Comparison of ENCODE assay signal across 9 cellular contexts in genomic region chr19:49870309-49870901, GRCh38. TPM values are rescaled to one million over a fixed set of nuclear protein-coding genes. Genes with fewer than 3 reads are reported as not detected.
DNase-seq lines count a peak whose midpoint lies in the region; ATAC-seq, FAIRE-seq and TF ChIP-seq lines count a peak whose summit lies in the region.
"Had no signal": no experiment of that assay in that cellular context is flagged by ENCODE, and none has a peak within 500 bp of the region (broad histone marks: within the 10 kb centered on the region; RNA-seq: fewer than 3 reads in every experiment).

No MANE protein-coding gene starts in this region.

- H3K4me1 Mint-ChIP-seq in activated CD4-positive, alpha-beta T cell treated with anti-CD3 and anti-CD28 coated beads, Interleukin-2, amount 10 ng/mL, durations not matched to agents 7 days and 5 days = peaks cover 42% of the 10 kb centered on the region
- H3K4me1 Mint-ChIP-seq in type B pancreatic cell (ENCODE audit: unreplicated experiment) = peaks cover 13% of the 10 kb centered on the region

- H3K4me2 ChIP-seq in GM12878 (ENCODE audit: control insufficient read depth, insufficient read depth) = peak overlapping the region; percentile 85

- no peak for FAIRE-seq in GM12878 (lab: Jason Lieb, UNC)

- TF ChIP-seq RAD21 in GM12878 (IDR thresholded peaks at IDR 0.05; ENCODE audit: insufficient read depth, low read depth, low read length) = no peak

- no peak for DNase-seq in activated CD4-positive, alpha-beta T cell treated with anti-CD3 and anti-CD28 coated beads, Interleukin-2, amount 10 ng/mL, durations not matched to agents 7 days and 5 days
- DNase-seq in activated CD4-positive, alpha-beta T cell treated with anti-CD3 and anti-CD28 coated beads for 4 hours = no peak
- DNase-seq in GM12878 (ENCODE audit: low read depth, low spot score) (no peak), right lobe of liver (peak in 2 of 3 donors; percentile 57 to 62), type B pancreatic cell (ENCODE audit: extremely low spot score, unreplicated experiment) (no peak), NCI-H1417 treated with DMSO at 0.1 percent for 48 hours (lab: John Stamatoyannopoulos, UW) (no peak), 8988T (no peak)
- DNase-seq: natural killer cell had no signal

- H3K36me3 ChIP-seq in GM12878 (ENCODE audit: control insufficient read depth in 2 of 2, insufficient read depth in 2 of 2, low read length in 1 of 2) (no peaks in the 10 kb centered on the region; a peak in 1 of 4 replicates), right lobe of liver (no peaks in the 10 kb centered on the region)

- no peaks in the 10 kb centered on the region for H3K9me3 ChIP-seq in GM12878 (replicated peaks; ENCODE audit: control insufficient read depth, insufficient read depth, low read length)
- H3K9me3 ChIP-seq in right lobe of liver = no peaks in the 10 kb centered on the region

- no peaks in the 10 kb centered on the region for H3K27me3 ChIP-seq in GM12878 (replicated peaks in 1 of 2; ENCODE audit: control insufficient read depth in 2 of 2, insufficient read depth in 2 of 2, low read length in 1 of 2)
- no peaks in the 10 kb centered on the region for H3K27me3 ChIP-seq in right lobe of liver

- RAD21 ChIA-PET in GM12878 (lab: Charles Lee; ENCODE audit: unreplicated experiment) = interaction anchor here (1.4 kb wide), 1 partner anchor 57 kb away, joined by 12 read pairs; the partner anchor contains the start of gene FUZ

- 84% methylated on average over 15 of the region's 15 CpGs for WGBS in GM12878 (ENCODE audit: insufficient coverage, insufficient replicate concordance, low lambda C conversion rate, missing lambda C conversion rate)
- 65% methylated on average over 2 of the region's 15 CpGs for WGBS in right lobe of liver (ENCODE audit: insufficient coverage, low coverage, low lambda C conversion rate, missing lambda C conversion rate)

- no TSS peak for BruUV-seq in GM12878 (replicated peaks; lab: Mats Ljungman, UMichigan)

- TF ChIP-seq CTCF in GM12878 (IDR thresholded peaks at IDR 0.05 in 2 of 3, conservative IDR thresholded peaks at IDR 0.05 in 1 of 3; ENCODE audit: control insufficient read depth in 2 of 3, extremely low read depth in 1 of 3, insufficient read depth in 1 of 3, low read depth in 3 of 3, low read length in 3 of 3) = no peak
- TF ChIP-seq CTCF in right lobe of liver (IDR thresholded peaks at IDR 0.05) = no peak
- no peak for TF ChIP-seq CTCF in type B pancreatic cell (conservative IDR thresholded peaks at IDR 0.05)

- no peak overlapping the region for H3K4me3 Mint-ChIP-seq in activated CD4-positive, alpha-beta T cell treated with anti-CD3 and anti-CD28 coated beads, Interleukin-2, amount 10 ng/mL, durations not matched to agents 7 days and 5 days
- H3K4me3 Mint-ChIP-seq in type B pancreatic cell = no peak overlapping the region
- H3K4me3 Mint-ChIP-seq: natural killer cell had no signal

- H3K4me1 ChIP-seq in GM12878 (ENCODE audit: control insufficient read depth, insufficient read depth, low read length) = peaks cover 32% of the 10 kb centered on the region
- peaks cover 4 to 34% (median 20%) of the 10 kb centered on the region in 4 donors for H3K4me1 ChIP-seq in right lobe of liver

- in situ Hi-C loops in GM12878 (cut with MboI) = no loop called here

- H2AFZ ChIP-seq in GM12878 (ENCODE audit: control insufficient read depth, low read depth, low read length) = peak overlapping the region; percentile 41; the same call in 1 of the 2 replicates

- ATAC-seq in GM12878 (no peak), right lobe of liver (no peak), HG02884 (IDR thresholded peaks at IDR 0.05; ENCODE audit: unreplicated experiment) (no peak)

- H3K9ac ChIP-seq in GM12878 (ENCODE audit: control insufficient read depth, insufficient read depth, low read length) = peak overlapping the region; percentile 64

- no peaks in the 10 kb centered on the region for H3K9me3 Mint-ChIP-seq in activated CD4-positive, alpha-beta T cell treated with anti-CD3 and anti-CD28 coated beads, Interleukin-2, amount 10 ng/mL, durations not matched to agents 7 days and 5 days
- no peaks in the 10 kb centered on the region for H3K9me3 Mint-ChIP-seq in type B pancreatic cell
- H3K9me3 Mint-ChIP-seq: natural killer cell had no signal

- CTCF ChIA-PET in activated CD4-positive, alpha-beta T cell treated with anti-CD3 and anti-CD28 coated beads, Interleukin-2, amount 10 ng/mL, durations not matched to agents 7 days and 5 days (lab: Charles Lee) = no interaction called here
- CTCF ChIA-PET in GM12878 (lab: Yijun Ruan, JAX) = no interaction called here

- peaks cover 26% of the 10 kb centered on the region for H3K79me2 ChIP-seq in GM12878 (ENCODE audit: control insufficient read depth, insufficient read depth, low read length)

- TF ChIP-seq POLR2A in GM12878 (IDR thresholded peaks at IDR 0.05; ENCODE audit: low read depth, low read length) (no peak), right lobe of liver (IDR thresholded peaks at IDR 0.05) (no peak)

- H3K36me3 Mint-ChIP-seq in activated CD4-positive, alpha-beta T cell treated with anti-CD3 and anti-CD28 coated beads, Interleukin-2, amount 10 ng/mL, durations not matched to agents 7 days and 5 days (ENCODE audit: low read depth) = peaks cover 12% of the 10 kb centered on the region
- H3K36me3 Mint-ChIP-seq in type B pancreatic cell = peaks cover 4% of the 10 kb centered on the region
- H3K36me3 Mint-ChIP-seq: natural killer cell had no signal

- no peaks in the 10 kb centered on the region for H4K20me1 ChIP-seq in GM12878 (ENCODE audit: control insufficient read depth, insufficient read depth)

- peak overlapping the region; percentile 89 for H3K27ac Mint-ChIP-seq in activated CD4-positive, alpha-beta T cell treated with anti-CD3 and anti-CD28 coated beads, Interleukin-2, amount 10 ng/mL, durations not matched to agents 7 days and 5 days
- peak overlapping the region; percentile 88 for H3K27ac Mint-ChIP-seq in type B pancreatic cell
- H3K27ac Mint-ChIP-seq: natural killer cell had no signal

- H3K27me3 Mint-ChIP-seq in activated CD4-positive, alpha-beta T cell treated with anti-CD3 and anti-CD28 coated beads, Interleukin-2, amount 10 ng/mL, durations not matched to agents 7 days and 5 days = no peaks in the 10 kb centered on the region
- H3K27me3 Mint-ChIP-seq in type B pancreatic cell = no peaks in the 10 kb centered on the region

- POLR2A ChIA-PET in activated CD4-positive, alpha-beta T cell treated with anti-CD3 and anti-CD28 coated beads, Interleukin-2, amount 10 ng/mL, durations not matched to agents 7 days and 5 days (lab: Charles Lee) = no interaction called here
- POLR2A ChIA-PET in GM12878 (lab: Charles Lee) = interaction anchor here (0.6 to 1.7 kb wide), 8 partner anchors 18 to 1030 kb away, joined by 3 to 17 read pairs (median 5); partner anchors contain the start of genes MED25 and SCAF1

- intact Hi-C loops in GM12878 (cut with micrococcal nuclease; ENCODE audit: unreplicated experiment) = loop anchor here (5.0 kb wide), 1 partner anchor 383 kb away; the partner anchor contains the start of gene RPL13A
- intact Hi-C loops in right lobe of liver (cut with DNase I) = no loop called here

- TF ChIP-seq EP300 in GM12878 (IDR thresholded peaks at IDR 0.05; ENCODE audit: borderline replicate concordance in 1 of 2, control insufficient read depth in 1 of 2, low read depth in 2 of 2, low read length in 2 of 2) = no peak

- SMC1A ChIA-PET in GM12878 (lab: Charles Lee; ENCODE audit: uncharacterized antibody, unreplicated experiment) = interaction anchor here (1.7 to 2.0 kb wide), 2 partner anchors 51 to 58 kb away, joined by 6 read pairs; partner anchors contain the start of gene FUZ

- H3K27ac ChIP-seq in GM12878 (ENCODE audit: control insufficient read depth, insufficient read depth) (peak overlapping the region; percentile 70), right lobe of liver (peak overlapping the region; percentile 64 to 87 (median 67))

- H3K4me3 ChIP-seq in GM12878 (peak overlapping the region; percentile 66), right lobe of liver (peak overlapping the region; percentile 48 to 72 (median 65))

RNA-seq across cellular contexts. Expression of gene PNKP, which starts 3.0 kb away (rescaled TPM):
- 100 to 1,000 TPM; 105 to 131 TPM for total RNA-seq in activated CD4-positive, alpha-beta T cell treated with anti-CD3 and anti-CD28 coated beads, Interleukin-2, amount 10 ng/mL, durations not matched to agents 7 days and 5 days
- 72.0 and 74.7 TPM in 2 replicates for total RNA-seq in GM12878 (2013; cell fraction: nucleolus; rRNA removed)
- 42.3 and 55.5 TPM in 2 replicates for total RNA-seq in GM12878 (2014; rRNA removed)
- total RNA-seq in GM12878 (2014; rRNA removed; fragmentation: Illumina TruSeq; extraction: Trizol) = 19.3 and 20.2 TPM in 2 replicates
- total RNA-seq in GM12878 (2021) = 61.4 and 82.3 TPM in 2 replicates
- 13.5 TPM for polyA plus RNA-seq in GM12878 (2011; ENCODE audit: low read depth)
- polyA plus RNA-seq in GM12878 (2011; rRNA removed) = 9.2 and 14.6 TPM in 2 replicates
- polyA plus RNA-seq in GM12878 (2011; cell fraction: cytosol; rRNA removed) = 12.5 and 23.5 TPM in 2 replicates
- 123 and 193 TPM in 2 replicates for polyA plus RNA-seq in GM12878 (2011; cell fraction: nucleus; rRNA removed)
- polyA plus RNA-seq in GM12878 (2012) = 31.3 and 48.0 TPM in 2 replicates
- polyA plus RNA-seq in GM12878 (2014; fragmentation: Illumina TruSeq; extraction: Trizol) = 15.1 and 20.3 TPM in 2 replicates
- 1 to 10 TPM; 2.9 to 4.0 TPM for polyA plus RNA-seq in GM12878 (2014; fragmentation: Nextera tagmentation; extraction: Ambion mirVana)
- 73.5 and 77.2 TPM in 2 replicates for polyA plus RNA-seq in GM12878 (2014; rRNA removed)
- polyA plus RNA-seq in GM12878 (2016; fragmentation: Nextera tagmentation; extraction: Ambion mirVana) = 10 to 100 TPM; 46.2 to 47.4 TPM
- 9.7 and 14.6 TPM in 2 replicates for polyA minus RNA-seq in GM12878 (2011; rRNA and poly(A)+ RNA removed)
- polyA minus RNA-seq in GM12878 (2011; cell fraction: cytosol; rRNA and poly(A)+ RNA removed) = 9.6 and 16.8 TPM in 2 replicates
- 27.8 and 56.3 TPM in 2 replicates for polyA minus RNA-seq in GM12878 (2011; cell fraction: nucleus; rRNA and poly(A)+ RNA removed)
- total RNA-seq in right lobe of liver = 10 to 100 TPM; 21.0 to 37.5 (median 27.9) TPM
- 72.3 and 125 TPM in 2 replicates for total RNA-seq in type B pancreatic cell (ENCODE audit: low replicate concordance)

RNA-seq across cellular contexts. Expression of gene AKT1S1, which starts 6.8 kb away (rescaled TPM):
- total RNA-seq in activated CD4-positive, alpha-beta T cell treated with anti-CD3 and anti-CD28 coated beads, Interleukin-2, amount 10 ng/mL, durations not matched to agents 7 days and 5 days = 10 to 100 TPM; 17.5 to 18.9 TPM
- 16.5 and 17.4 TPM in 2 replicates for total RNA-seq in GM12878 (2013; cell fraction: nucleolus; rRNA removed)
- total RNA-seq in GM12878 (2014; rRNA removed) = 7.7 and 9.3 TPM in 2 replicates
- 3.8 and 5.1 TPM in 2 replicates for total RNA-seq in GM12878 (2014; rRNA removed; fragmentation: Illumina TruSeq; extraction: Trizol)
- 20.9 and 21.4 TPM in 2 replicates for total RNA-seq in GM12878 (2021)
- polyA plus RNA-seq in GM12878 (2011; ENCODE audit: low read depth) = 3.8 TPM
- 7.2 and 13.1 TPM in 2 replicates for polyA plus RNA-seq in GM12878 (2011; rRNA removed)
- 19.6 and 24.1 TPM in 2 replicates for polyA plus RNA-seq in GM12878 (2011; cell fraction: cytosol; rRNA removed)
- 62.1 and 64.3 TPM in 2 replicates for polyA plus RNA-seq in GM12878 (2011; cell fraction: nucleus; rRNA removed)
- 16.2 and 17.4 TPM in 2 replicates for polyA plus RNA-seq in GM12878 (2012)
- 9.4 and 11.6 TPM in 2 replicates for polyA plus RNA-seq in GM12878 (2014; fragmentation: Illumina TruSeq; extraction: Trizol)
- 1 to 10 TPM in 1 of 2 experiments, under 1 TPM in 1; 0.43 to 1.2 TPM for polyA plus RNA-seq in GM12878 (2014; fragmentation: Nextera tagmentation; extraction: Ambion mirVana)
- 23.0 and 24.5 TPM in 2 replicates for polyA plus RNA-seq in GM12878 (2014; rRNA removed)
- 10 to 100 TPM; 13.4 to 15.4 TPM for polyA plus RNA-seq in GM12878 (2016; fragmentation: Nextera tagmentation; extraction: Ambion mirVana)
- 6.1 and 9.8 TPM in 2 replicates for polyA minus RNA-seq in GM12878 (2011; rRNA and poly(A)+ RNA removed)
- 5.3 and 5.8 TPM in 2 replicates for polyA minus RNA-seq in GM12878 (2011; cell fraction: cytosol; rRNA and poly(A)+ RNA removed)
- polyA minus RNA-seq in GM12878 (2011; cell fraction: nucleus; rRNA and poly(A)+ RNA removed) = 14.9 and 24.9 TPM in 2 replicates
- 10 to 100 TPM; 18.2 to 27.0 (median 22.4) TPM for total RNA-seq in right lobe of liver
- total RNA-seq in type B pancreatic cell (ENCODE audit: low replicate concordance) = 35.8 and 40.1 TPM in 2 replicates

RNA-seq across cellular contexts. Expression of gene TBC1D17, which starts 7.1 kb away (rescaled TPM):
- total RNA-seq in activated CD4-positive, alpha-beta T cell treated with anti-CD3 and anti-CD28 coated beads, Interleukin-2, amount 10 ng/mL, durations not matched to agents 7 days and 5 days = 10 to 100 TPM; 33.2 to 33.8 TPM
- 24.8 and 29.4 TPM in 2 replicates for total RNA-seq in GM12878 (2013; cell fraction: nucleolus; rRNA removed)
- total RNA-seq in GM12878 (2014; rRNA removed) = 3.5 and 3.6 TPM in 2 replicates
- 3.1 and 3.2 TPM in 2 replicates for total RNA-seq in GM12878 (2014; rRNA removed; fragmentation: Illumina TruSeq; extraction: Trizol)
- total RNA-seq in GM12878 (2021) = 20.4 and 20.9 TPM in 2 replicates
- 36.4 TPM for polyA plus RNA-seq in GM12878 (2011; ENCODE audit: low read depth)
- 11.7 and 18.9 TPM in 2 replicates for polyA plus RNA-seq in GM12878 (2011; rRNA removed)
- polyA plus RNA-seq in GM12878 (2011; cell fraction: cytosol; rRNA removed) = 21.8 and 25.4 TPM in 2 replicates
- 93.9 and 98.8 TPM in 2 replicates for polyA plus RNA-seq in GM12878 (2011; cell fraction: nucleus; rRNA removed)
- 45.9 and 50.1 TPM in 2 replicates for polyA plus RNA-seq in GM12878 (2012)
- polyA plus RNA-seq in GM12878 (2014; fragmentation: Illumina TruSeq; extraction: Trizol) = 8.6 and 10.9 TPM in 2 replicates
- polyA plus RNA-seq in GM12878 (2014; fragmentation: Nextera tagmentation; extraction: Ambion mirVana) = under 1 TPM; 0.42 to 0.52 TPM
- polyA plus RNA-seq in GM12878 (2014; rRNA removed) = 17.4 and 22.3 TPM in 2 replicates
- 10 to 100 TPM; 11.5 to 13.2 TPM for polyA plus RNA-seq in GM12878 (2016; fragmentation: Nextera tagmentation; extraction: Ambion mirVana)
- 11.3 and 21.0 TPM in 2 replicates for polyA minus RNA-seq in GM12878 (2011; rRNA and poly(A)+ RNA removed)
- 9.3 and 10.2 TPM in 2 replicates for polyA minus RNA-seq in GM12878 (2011; cell fraction: cytosol; rRNA and poly(A)+ RNA removed)
- 18.5 and 22.0 TPM in 2 replicates for polyA minus RNA-seq in GM12878 (2011; cell fraction: nucleus; rRNA and poly(A)+ RNA removed)
- 10 to 100 TPM; 12.6 to 38.1 (median 27.8) TPM for total RNA-seq in right lobe of liver
- total RNA-seq in type B pancreatic cell (ENCODE audit: low replicate concordance) = 33.9 and 45.9 TPM in 2 replicates

RNA-seq across cellular contexts. Expression of gene PTOV1, which starts 19.4 kb away (rescaled TPM):
- total RNA-seq in activated CD4-positive, alpha-beta T cell treated with anti-CD3 and anti-CD28 coated beads, Interleukin-2, amount 10 ng/mL, durations not matched to agents 7 days and 5 days = 10 to 100 TPM; 60.7 to 76.8 TPM
- 58.2 and 66.1 TPM in 2 replicates for total RNA-seq in GM12878 (2013; cell fraction: nucleolus; rRNA removed)
- total RNA-seq in GM12878 (2014; rRNA removed) (28.7 and 36.6 TPM in 2 replicates), GM12878 (2014; rRNA removed; fragmentation: Illumina TruSeq; extraction: Trizol) (17.8 and 18.1 TPM in 2 replicates), GM12878 (2021) (76.7 and 83.5 TPM in 2 replicates), right lobe of liver (10 to 100 TPM; 44.4 to 93.0 (median 69.6) TPM), type B pancreatic cell (ENCODE audit: low replicate concordance) (248 and 388 TPM in 2 replicates)
- 30.2 TPM for polyA plus RNA-seq in GM12878 (2011; ENCODE audit: low read depth)
- polyA plus RNA-seq in GM12878 (2011; rRNA removed) (13.2 and 23.4 TPM in 2 replicates), GM12878 (2014; fragmentation: Illumina TruSeq; extraction: Trizol) (3.6 and 21.2 TPM in 2 replicates), GM12878 (2014; fragmentation: Nextera tagmentation; extraction: Ambion mirVana) (10 to 100 TPM in 1 of 2 experiments, 1 to 10 TPM in 1; 3.2 to 10.6 TPM), GM12878 (2014; rRNA removed) (38.1 and 41.5 TPM in 2 replicates), GM12878 (2016; fragmentation: Nextera tagmentation; extraction: Ambion mirVana) (10 to 100 TPM; 14.8 to 45.0 TPM)
- polyA plus RNA-seq in GM12878 (2011; cell fraction: cytosol; rRNA removed) = 27.6 and 37.3 TPM in 2 replicates
- 211 and 220 TPM in 2 replicates for polyA plus RNA-seq in GM12878 (2011; cell fraction: nucleus; rRNA removed)
- 65.8 and 71.6 TPM in 2 replicates for polyA plus RNA-seq in GM12878 (2012)
- 23.6 and 59.2 TPM in 2 replicates for polyA minus RNA-seq in GM12878 (2011; rRNA and poly(A)+ RNA removed)
- polyA minus RNA-seq in GM12878 (2011; cell fraction: cytosol; rRNA and poly(A)+ RNA removed) = 23.4 and 35.5 TPM in 2 replicates
- polyA minus RNA-seq in GM12878 (2011; cell fraction: nucleus; rRNA and poly(A)+ RNA removed) = 46.5 and 68.3 TPM in 2 replicates

RNA-seq across cellular contexts. Expression of gene IL4I1, which starts 26.3 kb away (rescaled TPM):
- 1 to 10 TPM; 3.7 to 4.2 TPM for total RNA-seq in activated CD4-positive, alpha-beta T cell treated with anti-CD3 and anti-CD28 coated beads, Interleukin-2, amount 10 ng/mL, durations not matched to agents 7 days and 5 days
- 73.8 and 88.4 TPM in 2 replicates for total RNA-seq in GM12878 (2013; cell fraction: nucleolus; rRNA removed)
- total RNA-seq in GM12878 (2014; rRNA removed) (39.1 and 51.0 TPM in 2 replicates), GM12878 (2014; rRNA removed; fragmentation: Illumina TruSeq; extraction: Trizol) (16.2 and 17.4 TPM in 2 replicates), GM12878 (2021) (80.0 and 82.6 TPM in 2 replicates), right lobe of liver (1 to 10 TPM in 2 of 6 experiments, under 1 TPM in 1, not detected in 3; 0.56 to 4.2 (median 1.0) TPM), type B pancreatic cell (ENCODE audit: low replicate concordance) (0.58 and 0.74 TPM in 2 replicates)
- polyA plus RNA-seq in GM12878 (2011; ENCODE audit: low read depth) = 16.2 TPM
- polyA plus RNA-seq in GM12878 (2011; rRNA removed) (37.4 and 83.8 TPM in 2 replicates), GM12878 (2014; fragmentation: Illumina TruSeq; extraction: Trizol) (4.8 and 20.1 TPM in 2 replicates), GM12878 (2014; fragmentation: Nextera tagmentation; extraction: Ambion mirVana) (under 1 TPM; 0.62 to 1.00 TPM), GM12878 (2014; rRNA removed) (42.5 and 53.3 TPM in 2 replicates), GM12878 (2016; fragmentation: Nextera tagmentation; extraction: Ambion mirVana) (10 to 100 TPM; 43.0 to 45.5 TPM)
- polyA plus RNA-seq in GM12878 (2011; cell fraction: cytosol; rRNA removed) = 134 and 171 TPM in 2 replicates
- 271 and 308 TPM in 2 replicates for polyA plus RNA-seq in GM12878 (2011; cell fraction: nucleus; rRNA removed)
- 49.6 and 88.7 TPM in 2 replicates for polyA plus RNA-seq in GM12878 (2012)
- polyA minus RNA-seq in GM12878 (2011; rRNA and poly(A)+ RNA removed) = 56.8 and 118 TPM in 2 replicates
- polyA minus RNA-seq in GM12878 (2011; cell fraction: cytosol; rRNA and poly(A)+ RNA removed) = 132 and 154 TPM in 2 replicates
- 56.3 and 66.6 TPM in 2 replicates for polyA minus RNA-seq in GM12878 (2011; cell fraction: nucleus; rRNA and poly(A)+ RNA removed)

Comparison
In these comparisons a context has a peak if more than half of its experiments do, and no peak if none do; other contexts are left out.
1. DNase-seq: peak in right lobe of liver (2 of 3); none in activated CD4-positive, alpha-beta T cell treated with anti-CD3 and anti-CD28 coated beads, Interleukin-2, amount 10 ng/mL, durations not matched to agents 7 days and 5 days (single experiment), activated CD4-positive, alpha-beta T cell treated with anti-CD3 and anti-CD28 coated beads for 4 hours (0 of 2), GM12878 (single experiment), type B pancreatic cell (single experiment), NCI-H1417 treated with DMSO at 0.1 percent for 48 hours (single experiment) and 8988T (single experiment).